ENCODE assay signal across 1 cellular context in genomic region chrX:49282647-49283011, GRCh38.
TF ChIP-seq lines count a peak whose summit lies in the region.

No MANE protein-coding gene starts in this region.

TF ChIP-seq in SK-N-SH treated with all-trans-retinoic acid at 6 μM for 48 hours, 23 proteins besides CTCF, POLR2A, EP300 and RAD21 (continued from another document):
- TF ChIP-seq POU6F1 (CRISPR knock-in tag; IDR thresholded peaks at IDR 0.05; ENCODE audit: borderline replicate concordance, low read depth) (no peak), ZC3H10 (CRISPR knock-in tag; IDR thresholded peaks at IDR 0.05) (no peak)
